ENCODE assay signal across 26 cellular contexts in the genomic region with DNA sequence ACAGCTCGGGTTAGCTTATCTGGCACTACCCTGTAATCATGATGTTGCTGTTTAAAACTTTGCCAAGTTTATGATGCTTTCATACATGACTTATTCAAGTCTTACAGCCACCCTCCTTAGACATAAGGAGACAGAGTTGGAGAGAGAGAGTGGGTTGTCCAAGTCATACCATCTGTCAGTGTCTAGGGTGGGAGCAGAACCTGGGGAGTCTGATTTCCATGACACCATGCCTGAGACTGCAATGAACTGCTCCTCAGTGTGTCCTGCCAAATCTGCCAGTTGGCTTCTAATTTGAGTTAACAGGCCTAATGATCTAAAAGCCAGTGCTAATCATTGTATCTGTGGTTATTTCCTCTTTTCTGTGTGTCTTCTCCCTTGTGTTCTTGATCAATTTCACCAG. TPM values are rescaled to one million over a fixed set of nuclear protein-coding genes. Genes with fewer than 3 reads are reported as not detected.
"Had no signal": no experiment of that assay in that cellular context is flagged by ENCODE, and none has a peak within 500 bp of the region (broad histone marks: within the 10 kb centered on the region; RNA-seq: fewer than 3 reads in every experiment).

No MANE protein-coding gene starts in this region.

- H3K27ac ChIP-seq: esophagus squamous epithelium, gastroesophageal sphincter, left lung, pancreas, right lobe of liver, spleen, stomach, upper lobe of left lung, vagina had no signal

- H3K9me3 ChIP-seq: esophagus squamous epithelium, gastroesophageal sphincter, left lung, pancreas, right lobe of liver, spleen, stomach, upper lobe of left lung, vagina had no signal

- ATAC-seq: gastroesophageal sphincter; left lung; pancreas; right lobe of liver; stimulated activated naive B cell treated with anti-CD40 and anti-IgM and Interleukin-4, amounts not matched to agents 10 μg/mL and 1 μg/mL and 100 μg/mL, for 72 hours had no signal

- DNase-seq: esophagus squamous epithelium; foreskin fibroblast; glutamatergic neuron; immature natural killer cell; left lung; mesenchymal stem cell; naive B cell; occipital lobe; pancreas; right lobe of liver; spleen; stimulated activated CD4-positive, alpha-beta T cell treated with anti-CD3 and anti-CD28 coated beads, Interleukin-15, amount 100 ng/mL, for 24 hours; stimulated activated CD4-positive, alpha-beta T cell treated with anti-CD3 and anti-CD28 coated beads, Interleukin-1b, Interleukin-23, amount 100 ng/mL, for 48 hours; stimulated activated CD4-positive, alpha-beta T cell treated with anti-CD3 and anti-CD28 coated beads, Interleukin-4, amount 100 ng/mL, for 24 hours; stimulated activated naive B cell treated with anti-CD40 and anti-IgM and Interleukin-4, amounts not matched to agents 10 μg/mL and 1 μg/mL and 100 μg/mL, for 72 hours; stomach; substantia nigra; upper lobe of left lung had no signal

- H3K4me3 ChIP-seq: esophagus squamous epithelium, gastroesophageal sphincter, left lung, lung, pancreas, right lobe of liver, spleen, stomach, upper lobe of left lung, vagina had no signal

- H3K36me3 ChIP-seq: gastroesophageal sphincter, left lung, pancreas, right lobe of liver, spleen, stomach, upper lobe of left lung, vagina had no signal

- H3K27me3 ChIP-seq: esophagus squamous epithelium, gastroesophageal sphincter, left lung, pancreas, right lobe of liver, spleen, stomach, upper lobe of left lung, vagina had no signal

- FAIRE-seq: colon, keratinocyte, pancreas had no signal

- H3K4me1 ChIP-seq: esophagus squamous epithelium, gastroesophageal sphincter, left lung, pancreas, right lobe of liver, spleen, stomach, upper lobe of left lung, vagina had no signal

RNA-seq across cellular contexts. Expression of a gene that starts 48.2 kb away (rescaled TPM):
- total RNA-seq: epithelial cell of proximal tubule, left lung, pancreas, renal cortical epithelial cell, skeletal muscle tissue, spleen had no signal
- polyA plus RNA-seq: immature natural killer cell had no signal
